In the genomic region with DNA sequence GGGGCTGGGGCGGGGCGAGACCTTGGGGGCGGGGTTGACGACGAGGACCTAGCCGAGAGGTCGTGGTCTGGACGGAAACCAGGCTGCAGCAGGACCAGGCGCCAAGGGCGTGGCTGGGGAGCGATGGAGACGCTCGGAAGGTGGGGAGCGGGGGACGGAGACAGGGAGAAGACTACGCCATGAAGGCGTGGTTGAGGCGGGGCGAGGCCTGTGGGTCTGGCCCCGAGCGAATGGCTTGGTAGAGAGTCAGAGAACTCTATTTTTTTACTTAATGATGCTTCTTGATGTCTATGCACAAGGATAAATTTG, we compare ENCODE assay signal across 8 cellular contexts. TPM values are rescaled to one million over a fixed set of nuclear protein-coding genes. Genes with fewer than 3 reads are reported as not detected.
A peak's percentile ranks its signal among the peaks of the same experiment; 100 is the strongest.
DNase-seq lines count a peak whose midpoint lies in the region; ATAC-seq and TF ChIP-seq lines count a peak whose summit lies in the region.

No MANE protein-coding gene starts in this region.

- DNase-seq in AG09309 (ENCODE audit: low read depth) (no peak), astrocyte of the spinal cord (ENCODE audit: low read depth, low spot score) (no peak), NCI-H82 (lab: John Stamatoyannopoulos, UW) (no peak), DMS79 (lab: John Stamatoyannopoulos, UW) (no peak)

- H3K4me3 ChIP-seq in AG09309 (ENCODE audit: control insufficient read depth, low read depth, low read length) (peak overlapping the region; percentile 42), astrocyte of the spinal cord (ENCODE audit: low read depth, low read length) (peak overlapping the region; percentile 24), mononuclear cell (ENCODE audit: low read length) (peak overlapping the region; percentile 35)

- H3K27me3 ChIP-seq in mononuclear cell (ENCODE audit: insufficient read depth, low read length), result no peaks in the 10 kb centered on the region

- peaks cover 21% of the 10 kb centered on the region for H3K4me1 ChIP-seq in mononuclear cell (ENCODE audit: insufficient read depth, low read length)

- ATAC-seq in HG03457 (IDR thresholded peaks at IDR 0.05; ENCODE audit: unreplicated experiment), result peak; percentile 40
- no peak for ATAC-seq in GM21825 (IDR thresholded peaks at IDR 0.05; ENCODE audit: unreplicated experiment)
- no peak for ATAC-seq in HG03460 (IDR thresholded peaks at IDR 0.05; ENCODE audit: unreplicated experiment)

- in situ Hi-C loops in astrocyte of the spinal cord (cut with HindIII; ENCODE audit: low sequenced_read_pairs), result no loop called here

- no peaks in the 10 kb centered on the region for H3K9me3 ChIP-seq in mononuclear cell (ENCODE audit: low read depth, low read length)

- no peak for TF ChIP-seq CTCF in AG09309 (IDR thresholded peaks at IDR 0.05; ENCODE audit: control insufficient read depth, insufficient read depth, low read depth, low read length, missing control alignments)
- no peak for TF ChIP-seq CTCF in astrocyte of the spinal cord (IDR thresholded peaks at IDR 0.05; ENCODE audit: low read depth, low read length)

RNA-seq across cellular contexts. Expression of a gene that starts 0.7 kb away (rescaled TPM):
- 17.1 TPM for total RNA-seq in mononuclear cell

RNA-seq across cellular contexts. Expression of a gene that starts 8.2 kb away (rescaled TPM):
- total RNA-seq in mononuclear cell, result 75.8 TPM

RNA-seq across cellular contexts. Expression of a gene that starts 15.6 kb away (rescaled TPM):
- 44.7 TPM for total RNA-seq in mononuclear cell

RNA-seq across cellular contexts. Expression of a gene that starts 51.0 kb away (rescaled TPM):
- total RNA-seq in mononuclear cell, result 4.8 TPM
